Comparison of ENCODE assay signal across 9 cellular contexts in the genomic region with DNA sequence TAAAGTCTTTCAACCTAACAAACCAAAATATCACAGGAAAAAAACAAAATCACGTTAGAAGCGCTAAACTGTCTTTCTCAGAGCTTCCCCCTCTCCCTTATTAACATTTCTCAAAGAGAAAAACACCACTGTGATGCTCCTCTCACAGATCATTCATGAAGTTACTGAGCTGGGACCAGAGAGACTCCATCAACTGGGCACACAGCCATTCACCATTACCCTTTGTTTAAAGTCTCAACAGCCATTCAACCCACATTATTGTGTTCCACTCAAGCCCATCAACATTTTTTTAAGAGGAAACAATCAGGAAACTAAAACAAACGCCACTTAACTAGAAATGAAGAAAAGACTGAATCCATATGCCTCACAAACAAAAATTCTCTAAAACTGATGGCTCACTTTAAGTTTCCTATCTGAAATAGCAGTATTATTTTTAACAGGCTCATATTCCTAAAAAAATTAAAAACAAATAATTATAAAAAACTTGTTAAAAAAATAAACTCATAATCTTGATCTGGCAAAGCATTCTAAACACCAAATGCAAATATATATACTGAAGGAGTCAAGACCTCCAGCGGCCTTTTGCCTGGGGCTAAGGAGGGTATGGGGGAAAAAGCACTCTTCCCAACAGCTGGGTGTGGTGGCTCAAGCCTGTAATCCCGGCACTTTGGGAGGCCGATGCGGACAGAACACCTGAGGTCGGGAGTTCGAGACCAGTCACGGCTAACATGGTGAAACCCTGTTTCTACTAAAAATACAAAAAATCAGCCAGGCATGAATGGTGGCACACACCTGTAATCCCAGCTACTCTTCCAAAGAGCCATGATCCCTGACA. TPM values are rescaled to one million over a fixed set of nuclear protein-coding genes. Genes with fewer than 3 reads are reported as not detected.
DNase-seq lines count a peak whose midpoint lies in the region; ATAC-seq and TF ChIP-seq lines count a peak whose summit lies in the region.
"Had no signal": no experiment of that assay in that cellular context is flagged by ENCODE, and none has a peak within 500 bp of the region (broad histone marks: within the 10 kb centered on the region; RNA-seq: fewer than 3 reads in every experiment).

No MANE protein-coding gene starts in this region.

- no peaks in the 10 kb centered on the region for H3K27me3 ChIP-seq in CD4-positive, alpha-beta memory T cell (ENCODE audit: insufficient read depth, low read length)
- no peaks in the 10 kb centered on the region for H3K27me3 ChIP-seq in tibial artery

- H3K4me1 Mint-ChIP-seq in CD4-positive, alpha-beta memory T cell, result peaks cover 43 to 80% (median 63%) of the 10 kb centered on the region in 4 donors
- peaks cover 29% of the 10 kb centered on the region for H3K4me1 Mint-ChIP-seq in activated T-helper 2 cell treated with anti-CD3 and anti-CD28 coated beads, Interferon-gamma antibody, Interleukin-2, Interleukin-4, amounts not matched to agents 10 μg/mL and 5 μg/mL and 100 μg/mL, durations not matched to agents 14 hours and 24 hours and 36 hours (ENCODE audit: low read depth)

- H3K4me3 Mint-ChIP-seq in CD4-positive, alpha-beta memory T cell, result peak overlapping the region in 5 of 8 donors; percentile 13 to 77 (median 55)
- H3K4me3 Mint-ChIP-seq in activated T-helper 2 cell treated with anti-CD3 and anti-CD28 coated beads, Interferon-gamma antibody, Interleukin-2, Interleukin-4, amounts not matched to agents 10 μg/mL and 5 μg/mL and 100 μg/mL, durations not matched to agents 14 hours and 24 hours and 36 hours (ENCODE audit: low read depth), result no peak overlapping the region

- no peaks in the 10 kb centered on the region for H3K9me3 ChIP-seq in CD4-positive, alpha-beta memory T cell (ENCODE audit: control insufficient read depth in 1 of 2, low read length in 2 of 2)
- no peaks in the 10 kb centered on the region for H3K9me3 ChIP-seq in tibial artery

- no peaks in the 10 kb centered on the region for H3K27me3 Mint-ChIP-seq in CD4-positive, alpha-beta memory T cell
- no peaks in the 10 kb centered on the region for H3K27me3 Mint-ChIP-seq in activated T-helper 2 cell treated with anti-CD3 and anti-CD28 coated beads, Interferon-gamma antibody, Interleukin-2, Interleukin-4, amounts not matched to agents 10 μg/mL and 5 μg/mL and 100 μg/mL, durations not matched to agents 14 hours and 24 hours and 36 hours (ENCODE audit: low read depth)

- POLR2A ChIA-PET in CD4-positive, alpha-beta memory T cell (lab: Charles Lee; ENCODE audit: partially characterized antibody), result interaction anchor here (1.3 to 2.8 kb wide), 2 partner anchors 13 to 40 kb away, joined by 3 to 12 read pairs; partner anchors contain the start of genes KBTBD4 and NDUFS3

- no peak overlapping the region for H3K27ac ChIP-seq in CD4-positive, alpha-beta memory T cell (ENCODE audit: low read depth, low read length)
- no peak overlapping the region for H3K27ac ChIP-seq in tibial artery

- ATAC-seq in HG02763 (IDR thresholded peaks at IDR 0.05; ENCODE audit: unreplicated experiment), result no peak

- CTCF ChIA-PET in CD4-positive, alpha-beta memory T cell (lab: Charles Lee; ENCODE audit: partially characterized antibody), result interaction anchor here (0.5 to 1.2 kb wide), 3 partner anchors 15 to 27 kb away, joined by 3 to 4 read pairs (median 3); no protein-coding TSS in a partner anchor

- peaks cover 0 to 2% (median 0%) of the 10 kb centered on the region in 8 donors for H3K9me3 Mint-ChIP-seq in CD4-positive, alpha-beta memory T cell
- H3K9me3 Mint-ChIP-seq in activated T-helper 2 cell treated with anti-CD3 and anti-CD28 coated beads, Interferon-gamma antibody, Interleukin-2, Interleukin-4, amounts not matched to agents 10 μg/mL and 5 μg/mL and 100 μg/mL, durations not matched to agents 14 hours and 24 hours and 36 hours, result no peaks in the 10 kb centered on the region

- intact Hi-C loops in CD4-positive, alpha-beta memory T cell (cut with micrococcal nuclease), result no loop called here
- intact Hi-C loops in tibial artery (cut with DNase I; ENCODE audit: low total_unique reads), result no loop called here
- intact Hi-C loops in activated T-helper 2 cell treated with anti-CD3 and anti-CD28 coated beads, Interferon-gamma antibody, Interleukin-2, Interleukin-4, amounts not matched to agents 10 μg/mL and 5 μg/mL and 100 μg/mL, durations not matched to agents 14 hours and 24 hours and 36 hours (cut with micrococcal nuclease), result no loop called here

- H3K27ac Mint-ChIP-seq in CD4-positive, alpha-beta memory T cell, result peak overlapping the region in 6 of 7 donors; percentile 30 to 90 (median 56)
- no peak overlapping the region for H3K27ac Mint-ChIP-seq in activated T-helper 2 cell treated with anti-CD3 and anti-CD28 coated beads, Interferon-gamma antibody, Interleukin-2, Interleukin-4, amounts not matched to agents 10 μg/mL and 5 μg/mL and 100 μg/mL, durations not matched to agents 14 hours and 24 hours and 36 hours

- TF ChIP-seq CTCF in tibial artery (IDR thresholded peaks at IDR 0.05), result no peak

- DNase-seq in CD4-positive, alpha-beta memory T cell, result no peak
- DNase-seq in NCI-H1105 treated with DMSO at 0.1 percent for 48 hours (lab: John Stamatoyannopoulos, UW) (peak; percentile 93), astrocyte of the hippocampus (ENCODE audit: low read depth, low spot score) (peak; percentile 56), mesenteric fat pad (ENCODE audit: low spot score) (peak; percentile 65), tibial artery (no peak)
- DNase-seq in stimulated activated CD8-positive, alpha-beta memory T cell treated with anti-CD3 and anti-CD28 coated beads, Interleukin-4, amount 100 ng/mL, for 48 hours, result no peak
- no peak for DNase-seq in activated T-helper 2 cell treated with anti-CD3 and anti-CD28 coated beads, Interferon-gamma antibody, Interleukin-2, Interleukin-4, amounts not matched to agents 10 μg/mL and 5 μg/mL and 100 μg/mL, durations not matched to agents 14 hours and 24 hours and 36 hours (ENCODE audit: low spot score)
- DNase-seq: occipital lobe had no signal

- peaks cover 75% of the 10 kb centered on the region for H3K4me1 ChIP-seq in CD4-positive, alpha-beta memory T cell (ENCODE audit: insufficient read depth, low read length)
- H3K4me1 ChIP-seq in tibial artery, result peaks cover 0 to 97% (median 46%) of the 10 kb centered on the region in 4 donors

- peaks cover 13 to 23% of the 10 kb centered on the region in 2 donors for H3K36me3 Mint-ChIP-seq in CD4-positive, alpha-beta memory T cell
- peaks cover 31% of the 10 kb centered on the region for H3K36me3 Mint-ChIP-seq in activated T-helper 2 cell treated with anti-CD3 and anti-CD28 coated beads, Interferon-gamma antibody, Interleukin-2, Interleukin-4, amounts not matched to agents 10 μg/mL and 5 μg/mL and 100 μg/mL, durations not matched to agents 14 hours and 24 hours and 36 hours (ENCODE audit: low read depth)

- H3K36me3 ChIP-seq in CD4-positive, alpha-beta memory T cell (ENCODE audit: insufficient read depth, low read length), result no peaks in the 10 kb centered on the region
- peaks cover 0 to 4% (median 0%) of the 10 kb centered on the region in 3 donors for H3K36me3 ChIP-seq in tibial artery

- no peak overlapping the region for H3K4me3 ChIP-seq in CD4-positive, alpha-beta memory T cell (ENCODE audit: low read length in 2 of 2)
- no peak overlapping the region for H3K4me3 ChIP-seq in tibial artery

RNA-seq across cellular contexts. Expression of gene CELF1, which starts 14.0 kb away (rescaled TPM):
- 100 to 1,000 TPM; 145 to 149 TPM for total RNA-seq in CD4-positive, alpha-beta memory T cell
- polyA plus RNA-seq in CD4-positive, alpha-beta memory T cell, result 10 to 100 TPM; 45.6 to 76.2 TPM
- 127 TPM for total RNA-seq in mesenteric fat pad
- 129 and 132 TPM in 2 replicates for total RNA-seq in activated T-helper 2 cell treated with anti-CD3 and anti-CD28 coated beads, Interferon-gamma antibody, Interleukin-2, Interleukin-4, amounts not matched to agents 10 μg/mL and 5 μg/mL and 100 μg/mL, durations not matched to agents 14 hours and 24 hours and 36 hours

RNA-seq across cellular contexts. Expression of gene PTPMT1, which starts 26.4 kb away (rescaled TPM):
- total RNA-seq in CD4-positive, alpha-beta memory T cell, result 10 to 100 TPM; 21.5 to 21.9 TPM
- polyA plus RNA-seq in CD4-positive, alpha-beta memory T cell, result 100 to 1,000 TPM in 1 of 2 donors, 10 to 100 TPM in 1; 68.3 to 109 TPM
- 50.7 TPM for total RNA-seq in mesenteric fat pad
- total RNA-seq in activated T-helper 2 cell treated with anti-CD3 and anti-CD28 coated beads, Interferon-gamma antibody, Interleukin-2, Interleukin-4, amounts not matched to agents 10 μg/mL and 5 μg/mL and 100 μg/mL, durations not matched to agents 14 hours and 24 hours and 36 hours, result 50.7 and 53.9 TPM in 2 replicates

RNA-seq across cellular contexts. Expression of gene KBTBD4, which starts 39.8 kb away (rescaled TPM):
- total RNA-seq in CD4-positive, alpha-beta memory T cell, result 10 to 100 TPM; 21.2 to 22.5 TPM
- 10 to 100 TPM; 40.2 to 71.9 TPM for polyA plus RNA-seq in CD4-positive, alpha-beta memory T cell
- 12.6 TPM for total RNA-seq in mesenteric fat pad
- 14.2 and 15.3 TPM in 2 replicates for total RNA-seq in activated T-helper 2 cell treated with anti-CD3 and anti-CD28 coated beads, Interferon-gamma antibody, Interleukin-2, Interleukin-4, amounts not matched to agents 10 μg/mL and 5 μg/mL and 100 μg/mL, durations not matched to agents 14 hours and 24 hours and 36 hours

RNA-seq across cellular contexts. Expression of gene NDUFS3, which starts 39.9 kb away (rescaled TPM):
- total RNA-seq in CD4-positive, alpha-beta memory T cell, result 10 to 100 TPM; 70.9 to 71.0 TPM
- 100 to 1,000 TPM in 1 of 2 donors, 10 to 100 TPM in 1; 85.7 to 118 TPM for polyA plus RNA-seq in CD4-positive, alpha-beta memory T cell
- total RNA-seq in mesenteric fat pad, result 72.8 TPM
- 132 and 142 TPM in 2 replicates for total RNA-seq in activated T-helper 2 cell treated with anti-CD3 and anti-CD28 coated beads, Interferon-gamma antibody, Interleukin-2, Interleukin-4, amounts not matched to agents 10 μg/mL and 5 μg/mL and 100 μg/mL, durations not matched to agents 14 hours and 24 hours and 36 hours

RNA-seq across cellular contexts. Expression of gene FAM180B, which starts 47.5 kb away (rescaled TPM):
- under 1 TPM in 1 of 2 experiments, not detected in 1; 0.25 TPM for total RNA-seq in CD4-positive, alpha-beta memory T cell
- polyA plus RNA-seq in CD4-positive, alpha-beta memory T cell, result not detected
- total RNA-seq in mesenteric fat pad, result 0.55 TPM
- total RNA-seq in activated T-helper 2 cell treated with anti-CD3 and anti-CD28 coated beads, Interferon-gamma antibody, Interleukin-2, Interleukin-4, amounts not matched to agents 10 μg/mL and 5 μg/mL and 100 μg/mL, durations not matched to agents 14 hours and 24 hours and 36 hours, result 0.25 and 0.39 TPM in 2 replicates

Comparison
In these comparisons a context has a peak if more than half of its experiments do, and no peak if none do; other contexts are left out.
1. DNase-seq: peak in NCI-H1105 treated with DMSO at 0.1 percent for 48 hours (single experiment), astrocyte of the hippocampus (single experiment) and mesenteric fat pad (single experiment); none in CD4-positive, alpha-beta memory T cell (0 of 5), stimulated activated CD8-positive, alpha-beta memory T cell treated with anti-CD3 and anti-CD28 coated beads, Interleukin-4, amount 100 ng/mL, for 48 hours (single experiment), tibial artery (0 of 2) and activated T-helper 2 cell treated with anti-CD3 and anti-CD28 coated beads, Interferon-gamma antibody, Interleukin-2, Interleukin-4, amounts not matched to agents 10 μg/mL and 5 μg/mL and 100 μg/mL, durations not matched to agents 14 hours and 24 hours and 36 hours (single experiment).